In the genomic region with DNA sequence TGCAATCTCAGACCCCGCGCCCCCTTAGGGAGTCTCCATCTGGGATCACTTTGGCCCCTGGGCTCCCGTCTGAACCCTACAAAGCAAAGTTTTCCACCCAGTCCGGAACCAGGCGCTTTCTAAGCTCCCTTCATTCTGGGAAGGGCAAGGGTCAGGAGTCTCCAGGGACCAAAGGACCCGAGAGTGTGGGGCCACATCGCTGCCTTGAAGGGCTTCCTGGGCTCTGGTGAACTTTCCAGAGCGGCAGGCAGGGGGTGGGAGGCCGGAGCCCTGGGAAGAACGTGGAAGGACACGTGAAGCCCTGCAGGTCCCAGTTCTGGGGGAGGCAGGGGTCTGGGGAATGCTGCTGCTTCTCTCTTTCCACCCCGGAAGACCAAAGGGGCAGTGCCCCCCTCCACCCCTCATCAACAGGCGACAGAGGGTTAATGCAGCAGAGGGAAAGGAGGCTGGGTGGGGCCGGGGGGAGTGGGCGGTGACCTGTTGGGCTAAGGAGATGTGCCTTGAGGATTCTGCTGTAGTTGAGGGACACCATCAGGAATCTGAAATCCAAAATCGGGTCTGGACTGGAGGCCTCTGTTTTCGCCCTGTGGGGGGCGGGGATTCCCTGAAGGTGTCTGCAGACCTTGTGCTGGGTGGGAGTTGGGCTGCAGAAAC, we compare ENCODE assay signal across 8 cellular contexts. TPM values are rescaled to one million over a fixed set of nuclear protein-coding genes. Genes with fewer than 3 reads are reported as not detected.
DNase-seq lines count a peak whose midpoint lies in the region; ATAC-seq and TF ChIP-seq lines count a peak whose summit lies in the region.

No MANE protein-coding gene starts in this region.

- peak; percentile 10 for ATAC-seq in WTC11
- ATAC-seq in right cardiac atrium = peak; percentile 2 to 8
- ATAC-seq in GM21737 (IDR thresholded peaks at IDR 0.05; ENCODE audit: unreplicated experiment) = no peak
- no peak for ATAC-seq in GM19395 (IDR thresholded peaks at IDR 0.05; ENCODE audit: unreplicated experiment)

- H3K27me3 ChIP-seq in right cardiac atrium (ENCODE audit: control insufficient read depth, insufficient read depth) = no peaks in the 10 kb centered on the region

- DNase-seq in DMS53 (lab: John Stamatoyannopoulos, UW) = peak; percentile 62
- no peak for DNase-seq in DMS53 treated with DMSO at 0.1 percent for 48 hours (lab: John Stamatoyannopoulos, UW; ENCODE audit: unreplicated experiment)
- peak; percentile 50 for DNase-seq in WTC11 (ENCODE audit: low spot score)
- peak in 1 of 3 donors; percentile 55 for DNase-seq in right cardiac atrium
- no peak for DNase-seq in skeletal muscle cell (ENCODE audit: low read depth)
- no peak for DNase-seq in SKM-1 (lab: John Stamatoyannopoulos, UW; ENCODE audit: unreplicated experiment)

- no peaks in the 10 kb centered on the region for H3K27me3 Mint-ChIP-seq in WTC11 (ENCODE audit: low read depth)

- peaks cover 57% of the 10 kb centered on the region for H3K4me1 Mint-ChIP-seq in WTC11

- CTCF ChIA-PET in WTC11 (lab: Charles Lee) = interaction anchor here (0.6 to 2.2 kb wide), 12 partner anchors 10 to 166 kb away, joined by 3 to 20 read pairs (median 5); no protein-coding TSS in a partner anchor

- H3K9me3 ChIP-seq in right cardiac atrium (ENCODE audit: control insufficient read depth, low read length) = no peaks in the 10 kb centered on the region

- POLR2A ChIA-PET in WTC11 (lab: Charles Lee) = interaction anchor here (1.0 to 1.2 kb wide), 2 partner anchors 11 to 38 kb away, joined by 3 read pairs; no protein-coding TSS in a partner anchor

- 0 out of 2 replicates have a peak overlapping the region, but pooled peaks have one; percentile 19 for H3K27ac Mint-ChIP-seq in WTC11

- peaks cover 10% of the 10 kb centered on the region; the same call in 1 of the 2 replicates for H3K36me3 Mint-ChIP-seq in WTC11

- peak overlapping the region; percentile 73 for H3K27ac ChIP-seq in right cardiac atrium (ENCODE audit: low read length)

- peak overlapping the region; percentile 41 for H3K4me3 ChIP-seq in right cardiac atrium (ENCODE audit: low read length)
- peak overlapping the region; percentile 39 for H3K4me3 ChIP-seq in skeletal muscle cell (ENCODE audit: low read depth, low read length)

- peaks cover 5% of the 10 kb centered on the region for H3K4me1 ChIP-seq in right cardiac atrium (ENCODE audit: control insufficient read depth, insufficient read depth, low read length)

- H3K4me3 Mint-ChIP-seq in WTC11 = peak overlapping the region; percentile 85

- WGBS in right cardiac atrium = 7% methylated on average over 18 of the region's 18 CpGs

- H3K9me3 Mint-ChIP-seq in WTC11 = no peaks in the 10 kb centered on the region

- intact Hi-C loops in right cardiac atrium (cut with DNase I) = no loop called here

- TF ChIP-seq CTCF in WTC11 (IDR thresholded peaks at IDR 0.05) = no peak

TF ChIP-seq in WTC11, 78 proteins besides CTCF, POLR2A, EP300 and RAD21:
- TF ChIP-seq, protein P1, sequence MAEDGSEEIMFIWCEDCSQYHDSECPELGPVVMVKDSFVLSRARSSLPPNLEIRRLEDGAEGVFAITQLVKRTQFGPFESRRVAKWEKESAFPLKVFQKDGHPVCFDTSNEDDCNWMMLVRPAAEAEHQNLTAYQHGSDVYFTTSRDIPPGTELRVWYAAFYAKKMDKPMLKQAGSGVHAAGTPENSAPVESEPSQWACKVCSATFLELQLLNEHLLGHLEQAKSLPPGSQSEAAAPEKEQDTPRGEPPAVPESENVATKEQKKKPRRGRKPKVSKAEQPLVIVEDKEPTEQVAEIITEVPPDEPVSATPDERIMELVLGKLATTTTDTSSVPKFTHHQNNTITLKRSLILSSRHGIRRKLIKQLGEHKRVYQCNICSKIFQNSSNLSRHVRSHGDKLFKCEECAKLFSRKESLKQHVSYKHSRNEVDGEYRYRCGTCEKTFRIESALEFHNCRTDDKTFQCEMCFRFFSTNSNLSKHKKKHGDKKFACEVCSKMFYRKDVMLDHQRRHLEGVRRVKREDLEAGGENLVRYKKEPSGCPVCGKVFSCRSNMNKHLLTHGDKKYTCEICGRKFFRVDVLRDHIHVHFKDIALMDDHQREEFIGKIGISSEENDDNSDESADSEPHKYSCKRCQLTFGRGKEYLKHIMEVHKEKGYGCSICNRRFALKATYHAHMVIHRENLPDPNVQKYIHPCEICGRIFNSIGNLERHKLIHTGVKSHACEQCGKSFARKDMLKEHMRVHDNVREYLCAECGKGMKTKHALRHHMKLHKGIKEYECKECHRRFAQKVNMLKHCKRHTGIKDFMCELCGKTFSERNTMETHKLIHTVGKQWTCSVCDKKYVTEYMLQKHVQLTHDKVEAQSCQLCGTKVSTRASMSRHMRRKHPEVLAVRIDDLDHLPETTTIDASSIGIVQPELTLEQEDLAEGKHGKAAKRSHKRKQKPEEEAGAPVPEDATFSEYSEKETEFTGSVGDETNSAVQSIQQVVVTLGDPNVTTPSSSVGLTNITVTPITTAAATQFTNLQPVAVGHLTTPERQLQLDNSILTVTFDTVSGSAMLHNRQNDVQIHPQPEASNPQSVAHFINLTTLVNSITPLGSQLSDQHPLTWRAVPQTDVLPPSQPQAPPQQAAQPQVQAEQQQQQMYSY (CRISPR knock-in tag; IDR thresholded peaks at IDR 0.05) = peak; percentile 61
- TF ChIP-seq ESRRA (CRISPR knock-in tag; IDR thresholded peaks at IDR 0.05; ENCODE audit: borderline replicate concordance) (no peak), RELA (CRISPR knock-in tag; IDR thresholded peaks at IDR 0.05; ENCODE audit: borderline replicate concordance) (no peak)

RNA-seq across cellular contexts. Expression of gene CDK18, which starts 0.7 kb away (rescaled TPM):
- total RNA-seq in WTC11 (2021) (62.1 to 71.9 TPM (median 64.7 TPM) in 3 replicates), right cardiac atrium (100 to 1,000 TPM in 3 of 4 donors, 10 to 100 TPM in 1; 80.2 to 148 (median 141) TPM)
- 150 TPM for polyA plus RNA-seq in right cardiac atrium

RNA-seq across cellular contexts. Expression of gene BLACAT1, which starts 49.4 kb away (rescaled TPM):
- 5.2 to 9.8 TPM (median 5.3 TPM) in 3 replicates for total RNA-seq in WTC11 (2021)
- under 1 TPM in 1 of 4 donors, not detected in 3; 0.09 TPM for total RNA-seq in right cardiac atrium
- 0.07 TPM for polyA plus RNA-seq in right cardiac atrium

Comparison
In these comparisons a context has a peak if more than half of its experiments do, and no peak if none do; other contexts are left out.
1. DNase-seq: peak in DMS53 (single experiment) and WTC11 (single experiment); none in DMS53 treated with DMSO at 0.1 percent for 48 hours (single experiment), skeletal muscle cell (single experiment) and SKM-1 (single experiment).
2. ATAC-seq: peak in WTC11 (single experiment) and right cardiac atrium (2 of 2); none in GM21737 (single experiment) and GM19395 (single experiment).